ENCODE assay signal across 8 cellular contexts in the genomic region with DNA sequence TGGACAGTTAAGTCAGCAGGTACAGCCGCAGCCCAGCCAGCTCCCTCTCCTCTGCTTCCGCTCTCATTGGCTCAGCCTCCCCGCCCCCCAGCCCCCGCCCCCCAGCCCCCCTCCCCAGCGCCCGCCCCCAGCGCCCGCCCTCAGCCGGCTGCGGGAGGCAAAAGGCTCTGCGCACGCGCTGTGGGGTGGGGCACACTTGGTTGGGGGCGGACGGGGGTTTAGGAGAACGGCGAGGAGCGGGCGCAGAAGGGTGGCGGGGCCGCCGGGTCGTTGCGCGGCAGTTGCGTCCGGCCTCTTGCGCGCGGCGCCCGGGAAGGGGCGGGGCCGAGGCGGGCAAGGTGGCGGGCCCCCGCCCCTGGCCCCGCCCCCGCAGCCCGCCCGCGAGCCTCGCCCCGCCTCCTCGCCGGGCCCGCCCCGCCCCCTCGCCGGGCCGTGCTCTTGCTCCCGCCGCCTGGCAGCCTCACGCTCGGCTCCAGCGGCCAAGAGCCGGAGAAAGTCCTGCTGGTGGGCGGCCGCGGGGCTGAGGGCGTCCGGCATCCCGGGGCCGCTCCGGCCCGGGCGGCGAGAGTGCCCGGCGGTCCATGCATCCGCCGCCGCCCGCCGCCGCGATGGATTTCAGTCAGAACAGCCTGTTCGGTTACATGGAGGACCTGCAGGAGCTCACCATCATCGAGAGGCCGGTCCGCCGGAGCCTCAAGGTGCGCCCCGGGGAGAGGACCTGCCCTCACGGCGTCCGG. TPM values are rescaled to one million over a fixed set of nuclear protein-coding genes. Genes with fewer than 3 reads are reported as not detected.
DNase-seq lines count a peak whose midpoint lies in the region; ATAC-seq, FAIRE-seq and TF ChIP-seq lines count a peak whose summit lies in the region.

PPP4R4 (plus strand) TSS at position 438 of the 737 bp plus-strand sequence; CDS start at position 582, 144 bp downstream.

- H3K36me3 ChIP-seq in HCT116 (ENCODE audit: control insufficient read depth in 1 of 2, insufficient read depth in 2 of 2, low read length in 2 of 2) (no peaks in the 10 kb centered on the region), pancreas (no peaks in the 10 kb centered on the region), thymus (ENCODE audit: control insufficient read depth, insufficient read depth) (no peaks in the 10 kb centered on the region)

- H3K4me1 ChIP-seq in HCT116 (ENCODE audit: control insufficient read depth in 1 of 2, insufficient read depth in 2 of 2, low read length in 2 of 2) (peaks cover 3 to 18% of the 10 kb centered on the region in 2 experiments; a peak in 3 of 4 replicates), pancreas (no peaks in the 10 kb centered on the region), thymus (ENCODE audit: control insufficient read depth, insufficient read depth, low read length) (peaks cover 4% of the 10 kb centered on the region)

- peak within 1 kb of the TSS; percentile 82 for H3K4me2 ChIP-seq in HCT116 (ENCODE audit: low read length)

- POLR2A ChIA-PET in HCT116 (lab: Charles Lee), result interaction anchor here (1.1 to 1.3 kb wide), 2 partner anchors 29 to 146 kb away, joined by 3 to 4 read pairs; no protein-coding TSS in a partner anchor

- H3K36me3 Mint-ChIP-seq in activated naive CD8-positive, alpha-beta T cell, result no peaks in the 10 kb centered on the region

- no peaks in the 10 kb centered on the region for H3K27me3 Mint-ChIP-seq in activated naive CD8-positive, alpha-beta T cell

- no peaks in the 10 kb centered on the region for H3K9me2 ChIP-seq in HCT116 (ENCODE audit: insufficient read depth)

- H3K4me1 Mint-ChIP-seq in activated naive CD8-positive, alpha-beta T cell (ENCODE audit: low read depth), result peaks cover 23% of the 10 kb centered on the region

- peak within 1 kb of the TSS; percentile 63 for H2AFZ ChIP-seq in HCT116 (ENCODE audit: low read depth, low read length, poor library complexity, severe bottlenecking)

- BruUV-seq in HCT116 (replicated peaks; lab: Mats Ljungman, UMichigan), result no TSS peak

- no peaks in the 10 kb centered on the region for H3K79me2 ChIP-seq in HCT116 (ENCODE audit: insufficient read depth, low read length)

- H3K9ac ChIP-seq in HCT116 (ENCODE audit: low read length), result peak within 1 kb of the TSS; percentile 67

- H3K4me3 ChIP-seq in HCT116 (replicated peaks in 1 of 2; ENCODE audit: low read depth in 1 of 2, low read length in 2 of 2) (peak within 1 kb of the TSS; percentile 52 to 72), NB4 (ENCODE audit: low read depth, low read length) (peak within 1 kb of the TSS; percentile 56), pancreas (peak within 1 kb of the TSS; percentile 20 to 76 (median 50)), thymus (ENCODE audit: low read length) (peak within 1 kb of the TSS; percentile 78)

- ATAC-seq in HCT116 (peak; percentile 93), SK-N-SH treated with all-trans-retinoic acid at 6 μM for 48 hours (peak; percentile 83), Right ventricle myocardium inferior (peak; percentile 92), pancreas (peak; percentile 89 to 92 (median 90))

- peak; percentile 86 for DNase-seq in EL
- DNase-seq in HCT116 (ENCODE audit: low read depth, low spot score), result peak; percentile 70
- DNase-seq in NB4 (ENCODE audit: low read depth), result peak; percentile 91
- peak; percentile 93 for DNase-seq in Right ventricle myocardium inferior (ENCODE audit: missing footprints)
- peak; percentile 89 to 97 (median 92) for DNase-seq in pancreas

- H3K27ac Mint-ChIP-seq in activated naive CD8-positive, alpha-beta T cell, result peak within 1 kb of the TSS; percentile 52

- no peak for FAIRE-seq in pancreas (lab: Jason Lieb, UNC)

- CTCF ChIA-PET in HCT116 (lab: Charles Lee), result interaction anchor here (1.2 kb wide), 1 partner anchor 42 kb away, joined by 5 read pairs; no protein-coding TSS in a partner anchor

- TF ChIP-seq CTCF in HCT116 (IDR thresholded peaks at IDR 0.05 in 2 of 3, conservative IDR thresholded peaks at IDR 0.05 in 1 of 3; ENCODE audit: borderline replicate concordance in 1 of 3, insufficient read depth in 1 of 3, low read depth in 2 of 3, low read length in 2 of 3) (no peak), NB4 (IDR thresholded peaks at IDR 0.05; ENCODE audit: low read depth, low read length) (no peak), pancreas (IDR thresholded peaks at IDR 0.05) (no peak)

- H3K9me3 Mint-ChIP-seq in activated naive CD8-positive, alpha-beta T cell (ENCODE audit: low read depth), result no peaks in the 10 kb centered on the region

- intact Hi-C loops in HCT116 (cut with micrococcal nuclease) (no loop called here), Right ventricle myocardium inferior (cut with DNase I) (no loop called here), pancreas (cut with DNase I) (no loop called here)

- no peak for TF ChIP-seq RAD21 in HCT116 (IDR thresholded peaks at IDR 0.05; ENCODE audit: low read depth)

- TF ChIP-seq POLR2A in HCT116 (IDR thresholded peaks at IDR 0.05; ENCODE audit: borderline replicate concordance, extremely low read depth, insufficient read depth, insufficient read length) (peak; percentile 32), NB4 (IDR thresholded peaks at IDR 0.05; ENCODE audit: extremely low read depth, insufficient read length) (no peak)

- H3K27me3 ChIP-seq in HCT116 (ENCODE audit: insufficient read depth, low read length) (no peaks in the 10 kb centered on the region), pancreas (peaks cover 0 to 14% (median 0%) of the 10 kb centered on the region in 4 donors), thymus (ENCODE audit: control insufficient read depth, insufficient read depth) (peaks cover 33% of the 10 kb centered on the region)

- peak within 1 kb of the TSS; percentile 87 for H3K4me3 Mint-ChIP-seq in activated naive CD8-positive, alpha-beta T cell

- RAD21 ChIA-PET in HCT116 (lab: Charles Lee; ENCODE audit: low non-redundant PET in 1 of 2, low total read pairs in 2 of 2, uncharacterized antibody in 2 of 2, unreplicated experiment in 2 of 2), result no interaction called here

- H3K9me3 ChIP-seq in HCT116 (ENCODE audit: control insufficient read depth in 1 of 2, insufficient read depth in 1 of 2, low read depth in 1 of 2, low read length in 2 of 2) (no peaks in the 10 kb centered on the region), pancreas (no peaks in the 10 kb centered on the region), thymus (ENCODE audit: control insufficient read depth) (no peaks in the 10 kb centered on the region)

- WGBS in pancreas, 2 donors, result 0 to 1% methylated on average over 30 to 85 of the region's 87 CpGs
- WGBS in thymus, result under 1% methylated on average over 86 of the region's 87 CpGs

- H4K20me1 ChIP-seq in HCT116 (ENCODE audit: insufficient read depth), result no peaks in the 10 kb centered on the region

- H3K27ac ChIP-seq in HCT116 (ENCODE audit: low read depth, low read length), result peak within 1 kb of the TSS; percentile 20; the same call in 1 of the 2 replicates
- H3K27ac ChIP-seq in pancreas, result peak within 1 kb of the TSS in 2 of 4 donors; percentile 42 to 53
- H3K27ac ChIP-seq in thymus (ENCODE audit: low read depth), result peak within 1 kb of the TSS; percentile 52

TF ChIP-seq in HCT116, 20 proteins besides CTCF, POLR2A, EP300 and RAD21 (continues in another document):
- TF ChIP-seq ZFX (IDR thresholded peaks at IDR 0.05), result peak; percentile 9; the same call in 1 of the 2 replicates

TF ChIP-seq in SK-N-SH treated with all-trans-retinoic acid at 6 μM for 48 hours, 23 proteins besides CTCF, POLR2A, EP300 and RAD21:
- no peak; the same call in 1 of the 2 replicates for TF ChIP-seq ZFP3 (CRISPR knock-in tag; IDR thresholded peaks at IDR 0.05)
- no peak for TF ChIP-seq ZC3H10 (CRISPR knock-in tag; IDR thresholded peaks at IDR 0.05)
- TF ChIP-seq CSDC2 (CRISPR knock-in tag; IDR thresholded peaks at IDR 0.05), result no peak
- TF ChIP-seq, protein P1, sequence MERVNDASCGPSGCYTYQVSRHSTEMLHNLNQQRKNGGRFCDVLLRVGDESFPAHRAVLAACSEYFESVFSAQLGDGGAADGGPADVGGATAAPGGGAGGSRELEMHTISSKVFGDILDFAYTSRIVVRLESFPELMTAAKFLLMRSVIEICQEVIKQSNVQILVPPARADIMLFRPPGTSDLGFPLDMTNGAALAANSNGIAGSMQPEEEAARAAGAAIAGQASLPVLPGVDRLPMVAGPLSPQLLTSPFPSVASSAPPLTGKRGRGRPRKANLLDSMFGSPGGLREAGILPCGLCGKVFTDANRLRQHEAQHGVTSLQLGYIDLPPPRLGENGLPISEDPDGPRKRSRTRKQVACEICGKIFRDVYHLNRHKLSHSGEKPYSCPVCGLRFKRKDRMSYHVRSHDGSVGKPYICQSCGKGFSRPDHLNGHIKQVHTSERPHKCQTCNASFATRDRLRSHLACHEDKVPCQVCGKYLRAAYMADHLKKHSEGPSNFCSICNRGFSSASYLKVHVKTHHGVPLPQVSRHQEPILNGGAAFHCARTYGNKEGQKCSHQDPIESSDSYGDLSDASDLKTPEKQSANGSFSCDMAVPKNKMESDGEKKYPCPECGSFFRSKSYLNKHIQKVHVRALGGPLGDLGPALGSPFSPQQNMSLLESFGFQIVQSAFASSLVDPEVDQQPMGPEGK (CRISPR knock-in tag; IDR thresholded peaks at IDR 0.05; ENCODE audit: borderline replicate concordance), result no peak
- TF ChIP-seq POU6F1 (CRISPR knock-in tag; IDR thresholded peaks at IDR 0.05; ENCODE audit: borderline replicate concordance, low read depth), result no peak
- TF ChIP-seq GLIS3 (CRISPR knock-in tag; IDR thresholded peaks at IDR 0.05), result no peak
- TF ChIP-seq ZNF70 (CRISPR knock-in tag; IDR thresholded peaks at IDR 0.05), result no peak
- TF ChIP-seq TCF4 (CRISPR knock-in tag; IDR thresholded peaks at IDR 0.05; ENCODE audit: borderline replicate concordance), result no peak
TF ChIP-seq in SK-N-SH treated with all-trans-retinoic acid at 6 μM for 48 hours: peak in this region for 0.

RNA-seq across cellular contexts. Expression of gene PPP4R4, which starts in this region (rescaled TPM):
- total RNA-seq in HCT116 (2021; ENCODE audit: unreplicated experiment) (5.5 TPM), Right ventricle myocardium inferior (0.16 TPM), pancreas (1 to 10 TPM in 1 of 6 donors, under 1 TPM in 5; 0.56 to 1.3 (median 0.66) TPM)
- 1.3 and 1.9 TPM in 2 replicates for polyA plus RNA-seq in HCT116 (2012)
- polyA plus RNA-seq in pancreas (1 to 10 TPM in 1 of 2 donors, under 1 TPM in 1; 0.19 to 1.2 TPM), thymus (1.3 TPM)

Comparison
In these comparisons a context has a peak if more than half of its experiments do, and no peak if none do; other contexts are left out.
1. Peak in DNase-seq and ATAC-seq in Right ventricle myocardium inferior; RNA of the gene not detected or under 1 TPM.